ENCODE assay signal across 1 cellular context in genomic region chr9:71684566-71684965, GRCh38.
TF ChIP-seq lines count a peak whose summit lies in the region.

No MANE protein-coding gene starts in this region.

TF ChIP-seq in GM23338, 12 proteins besides CTCF, POLR2A, EP300 and RAD21 (continued from another document):
- no peak for TF ChIP-seq REST (IDR thresholded peaks at IDR 0.05; ENCODE audit: unreplicated experiment)
- TF ChIP-seq EZH2 (IDR thresholded peaks at IDR 0.05; ENCODE audit: low read depth, unreplicated experiment), result no peak
- no peak for TF ChIP-seq POLR2AphosphoS5 (IDR thresholded peaks at IDR 0.05; ENCODE audit: low read depth)
- TF ChIP-seq ZNF462 (CRISPR knock-in tag; IDR thresholded peaks at IDR 0.05), result no peak
- TF ChIP-seq EZH2phosphoT487 (IDR thresholded peaks at IDR 0.05; ENCODE audit: unreplicated experiment), result no peak
- TF ChIP-seq CREB1 (CRISPR knock-in tag; IDR thresholded peaks at IDR 0.05; ENCODE audit: low read depth), result no peak
- TF ChIP-seq ZNF114 (CRISPR knock-in tag; IDR thresholded peaks at IDR 0.05), result no peak
- TF ChIP-seq ETS1 (IDR thresholded peaks at IDR 0.05), result no peak
- TF ChIP-seq JUNB (IDR thresholded peaks at IDR 0.05; ENCODE audit: unreplicated experiment), result no peak
